Comparison of ENCODE assay signal across 11 cellular contexts in the genomic region with DNA sequence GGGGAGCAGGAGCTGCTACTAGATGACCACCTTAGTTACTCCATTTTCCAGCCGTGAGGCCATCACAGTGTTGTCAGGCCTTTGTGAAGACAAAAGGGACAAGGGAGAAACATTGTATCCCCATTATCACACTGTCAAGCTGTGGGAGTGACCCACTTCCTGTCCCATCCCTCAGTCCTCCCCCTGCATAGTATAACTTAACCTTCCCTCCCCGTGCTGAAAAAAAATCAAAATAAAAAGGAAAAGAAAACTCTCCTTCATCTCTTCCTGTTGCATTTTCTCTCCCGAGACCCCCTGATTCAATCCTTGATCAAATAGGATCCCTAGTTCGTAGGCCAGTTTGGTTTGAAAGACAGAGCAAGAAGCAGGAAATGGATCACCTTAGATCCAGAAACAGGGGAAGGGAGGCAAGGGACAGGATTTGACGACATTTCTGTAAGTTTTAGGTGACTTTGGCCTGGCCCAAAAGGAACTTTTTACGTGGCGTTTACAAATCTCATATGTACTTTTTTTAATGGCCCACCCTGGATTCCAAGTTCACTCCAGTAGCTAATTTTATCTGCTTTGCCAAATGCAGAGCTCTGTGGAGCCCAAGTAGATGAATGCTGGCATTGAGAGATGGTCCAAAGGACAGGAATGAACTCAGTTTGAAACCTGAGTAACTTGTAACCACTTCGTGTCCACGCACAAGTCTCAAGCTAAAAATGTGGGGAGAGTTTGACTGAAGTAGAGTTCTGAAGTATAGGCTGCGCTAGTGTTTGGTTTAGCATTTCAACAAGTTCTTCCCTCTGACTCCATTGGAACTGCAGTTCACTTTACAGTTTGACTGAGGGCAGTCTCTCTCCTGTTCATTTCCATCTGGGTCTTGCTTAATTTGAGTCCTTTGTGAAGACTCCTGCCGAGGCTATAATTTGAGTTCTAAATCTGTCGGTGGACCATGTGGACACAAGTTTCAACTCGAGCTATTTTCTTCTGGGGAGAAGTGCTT. TPM values are rescaled to one million over a fixed set of nuclear protein-coding genes. Genes with fewer than 3 reads are reported as not detected.
A peak's percentile ranks its signal among the peaks of the same experiment; 100 is the strongest.
DNase-seq lines count a peak whose midpoint lies in the region; ATAC-seq and TF ChIP-seq lines count a peak whose summit lies in the region.
"Had no signal": no experiment of that assay in that cellular context is flagged by ENCODE, and none has a peak within 500 bp of the region (broad histone marks: within the 10 kb centered on the region; RNA-seq: fewer than 3 reads in every experiment).

No MANE protein-coding gene starts in this region.

- peaks cover 9 to 79% (median 54%) of the 10 kb centered on the region in 4 donors for H3K4me1 Mint-ChIP-seq in CD4-positive, CD25-positive, alpha-beta regulatory T cell
- H3K4me1 Mint-ChIP-seq in dendritic cell treated with granulocyte-macrophage colony-stimulating factor and Interleukin-4, amounts not matched to agents 40 ng/mL and 50 ng/mL, for 4 days (ENCODE audit: low read depth), result peaks cover 79% of the 10 kb centered on the region
- H3K4me1 Mint-ChIP-seq in nephron progenitor cell, result peaks cover 63% of the 10 kb centered on the region

- H3K27me3 ChIP-seq in CD4-positive, CD25-positive, alpha-beta regulatory T cell (ENCODE audit: control insufficient read depth, insufficient read depth, low read length), result no peaks in the 10 kb centered on the region

- peaks cover 75% of the 10 kb centered on the region for H3K4me1 ChIP-seq in CD4-positive, CD25-positive, alpha-beta regulatory T cell (ENCODE audit: control insufficient read depth, insufficient read depth, low read length, poor library complexity, severe bottlenecking)

- H3K27ac Mint-ChIP-seq in CD4-positive, CD25-positive, alpha-beta regulatory T cell, result peak overlapping the region; percentile 66 to 97 (median 85)
- H3K27ac Mint-ChIP-seq in dendritic cell treated with granulocyte-macrophage colony-stimulating factor and Interleukin-4, amounts not matched to agents 40 ng/mL and 50 ng/mL, for 4 days, result peak overlapping the region; percentile 98
- peak overlapping the region; percentile 95 for H3K27ac Mint-ChIP-seq in nephron progenitor cell

- peak overlapping the region; percentile 50 for H3K27ac ChIP-seq in CD4-positive, CD25-positive, alpha-beta regulatory T cell (ENCODE audit: insufficient read depth, low read length, poor library complexity, severe bottlenecking)

- peaks cover 2% of the 10 kb centered on the region for H3K36me3 ChIP-seq in CD4-positive, CD25-positive, alpha-beta regulatory T cell (ENCODE audit: control insufficient read depth, insufficient read depth, low read length)

- no peaks in the 10 kb centered on the region for H3K9me3 ChIP-seq in CD4-positive, CD25-positive, alpha-beta regulatory T cell (ENCODE audit: control insufficient read depth in 2 of 2, low read length in 2 of 2)

- peak overlapping the region; percentile 92 to 99 (median 96) for H3K4me3 Mint-ChIP-seq in CD4-positive, CD25-positive, alpha-beta regulatory T cell
- peak overlapping the region; percentile 98 for H3K4me3 Mint-ChIP-seq in dendritic cell treated with granulocyte-macrophage colony-stimulating factor and Interleukin-4, amounts not matched to agents 40 ng/mL and 50 ng/mL, for 4 days
- peak overlapping the region; percentile 90 for H3K4me3 Mint-ChIP-seq in nephron progenitor cell

- intact Hi-C loops in dendritic cell treated with granulocyte-macrophage colony-stimulating factor and Interleukin-4, amounts not matched to agents 40 ng/mL and 50 ng/mL, for 4 days (cut with micrococcal nuclease), result no loop called here

- no peaks in the 10 kb centered on the region for H3K27me3 Mint-ChIP-seq in CD4-positive, CD25-positive, alpha-beta regulatory T cell
- H3K27me3 Mint-ChIP-seq in dendritic cell treated with granulocyte-macrophage colony-stimulating factor and Interleukin-4, amounts not matched to agents 40 ng/mL and 50 ng/mL, for 4 days, result no peaks in the 10 kb centered on the region
- H3K27me3 Mint-ChIP-seq in nephron progenitor cell (ENCODE audit: low read depth, poor library complexity), result peaks cover 5% of the 10 kb centered on the region

- no peaks in the 10 kb centered on the region for H3K9me3 Mint-ChIP-seq in CD4-positive, CD25-positive, alpha-beta regulatory T cell
- H3K9me3 Mint-ChIP-seq in dendritic cell treated with granulocyte-macrophage colony-stimulating factor and Interleukin-4, amounts not matched to agents 40 ng/mL and 50 ng/mL, for 4 days, result no peaks in the 10 kb centered on the region
- H3K9me3 Mint-ChIP-seq in nephron progenitor cell, result peaks cover 12% of the 10 kb centered on the region

- H3K36me3 Mint-ChIP-seq in CD4-positive, CD25-positive, alpha-beta regulatory T cell, result peaks cover 8% of the 10 kb centered on the region
- H3K36me3 Mint-ChIP-seq in dendritic cell treated with granulocyte-macrophage colony-stimulating factor and Interleukin-4, amounts not matched to agents 40 ng/mL and 50 ng/mL, for 4 days (ENCODE audit: low read depth), result peaks cover 48% of the 10 kb centered on the region
- peaks cover 8% of the 10 kb centered on the region for H3K36me3 Mint-ChIP-seq in nephron progenitor cell (ENCODE audit: low read depth)

- TF ChIP-seq CTCF in NB4 (IDR thresholded peaks at IDR 0.05; ENCODE audit: low read depth, low read length) (no peak), nephron progenitor cell (IDR thresholded peaks at IDR 0.05) (no peak)

- TF ChIP-seq POLR2A in NB4 (IDR thresholded peaks at IDR 0.05; ENCODE audit: extremely low read depth, insufficient read length), result no peak

- peak in 1 of 3 donors; percentile 27 for DNase-seq in CD4-positive, CD25-positive, alpha-beta regulatory T cell
- DNase-seq in NB4 (ENCODE audit: low read depth) (peak; percentile 61), nephron progenitor cell (no peak), SW480 (ENCODE audit: low spot score) (no peak), NCI-H1436 treated with DMSO at 0.1 percent for 48 hours (lab: John Stamatoyannopoulos, UW) (no peak), RPMI8226 (no peak)
- DNase-seq: activated CD4-positive, alpha-beta T cell treated with anti-CD3 and anti-CD28 coated beads, Interleukin-2, amount 50 U/mL, for 4 hours; EL; NCI-H526 had no signal

- ATAC-seq in CD4-positive, CD25-positive, alpha-beta regulatory T cell (ENCODE audit: low read depth in 2 of 2), result no peak
- no peak for ATAC-seq in HG03135 (IDR thresholded peaks at IDR 0.05; ENCODE audit: unreplicated experiment)

- peak overlapping the region; percentile 53 for H3K4me3 ChIP-seq in CD4-positive, CD25-positive, alpha-beta regulatory T cell (ENCODE audit: low read depth, low read length)
- peak overlapping the region; percentile 52 for H3K4me3 ChIP-seq in NB4 (ENCODE audit: low read depth, low read length)

RNA-seq across cellular contexts. Expression of a gene that starts 16.6 kb away (rescaled TPM):
- 134 TPM for total RNA-seq in CD4-positive, CD25-positive, alpha-beta regulatory T cell
- 10 to 100 TPM in 1 of 4 donors, 1 to 10 TPM in 3; 8.1 to 13.9 (median 9.7) TPM for polyA plus RNA-seq in CD4-positive, CD25-positive, alpha-beta regulatory T cell
